ENCODE assay signal across 8 cellular contexts in genomic region chr18:21109936-21110666, GRCh38. TPM values are rescaled to one million over a fixed set of nuclear protein-coding genes. Genes with fewer than 3 reads are reported as not detected.
DNase-seq lines count a peak whose midpoint lies in the region; ATAC-seq and TF ChIP-seq lines count a peak whose summit lies in the region.

No MANE protein-coding gene starts in this region.

- H3K4me3 ChIP-seq in Caco-2 (ENCODE audit: low read depth, low read length) (peak overlapping the region; percentile 90), neuron (ENCODE audit: low read length) (peak overlapping the region; percentile 98)

- H3K9me3 Mint-ChIP-seq in Caco-2 (ENCODE audit: unreplicated experiment) = no peaks in the 10 kb centered on the region
- no peaks in the 10 kb centered on the region for H3K9me3 Mint-ChIP-seq in dendritic cell treated with granulocyte-macrophage colony-stimulating factor and Interleukin-4, amounts not matched to agents 40 ng/mL and 50 ng/mL, for 4 days

- POLR2A ChIA-PET in Caco-2 (lab: Charles Lee) = no interaction called here

- H2AFZ ChIP-seq in neuron (ENCODE audit: low read depth, low read length) = no peak overlapping the region

- H3K27me3 ChIP-seq in Caco-2 (replicated peaks; ENCODE audit: control insufficient read depth, insufficient read depth, low read length) (no peaks in the 10 kb centered on the region), neuron (ENCODE audit: insufficient read depth, low read length) (no peaks in the 10 kb centered on the region)

- no peak overlapping the region for H3K4me3 Mint-ChIP-seq in Caco-2 (ENCODE audit: unreplicated experiment)
- H3K4me3 Mint-ChIP-seq in dendritic cell treated with granulocyte-macrophage colony-stimulating factor and Interleukin-4, amounts not matched to agents 40 ng/mL and 50 ng/mL, for 4 days = peak overlapping the region; percentile 99

- H3K36me3 ChIP-seq in Caco-2 (ENCODE audit: control insufficient read depth, insufficient read depth, low read length) (no peaks in the 10 kb centered on the region), KOPT-K1 (ENCODE audit: insufficient read depth, low read length) (no peaks in the 10 kb centered on the region), neuron (ENCODE audit: insufficient read depth, low read length) (no peaks in the 10 kb centered on the region)

- H3K27ac ChIP-seq in KOPT-K1 (ENCODE audit: low read depth, low read length, poor library complexity, severe bottlenecking) = peak overlapping the region; percentile 98

- intact Hi-C loops in Caco-2 (cut with micrococcal nuclease; ENCODE audit: unreplicated experiment) = loop anchor here (5.0 to 10.0 kb wide), 4 partner anchors 38 to 135 kb away; no protein-coding TSS in a partner anchor
- intact Hi-C loops in dendritic cell treated with granulocyte-macrophage colony-stimulating factor and Interleukin-4, amounts not matched to agents 40 ng/mL and 50 ng/mL, for 4 days (cut with micrococcal nuclease) = loop anchor here (5.0 kb wide), 3 partner anchors 43 to 502 kb away; partner anchors contain the start of gene SNRPD1

- CTCF ChIA-PET in Caco-2 (lab: Charles Lee) = no interaction called here

- H3K27ac Mint-ChIP-seq in Caco-2 (ENCODE audit: unreplicated experiment) = peak overlapping the region; percentile 79
- peak overlapping the region; percentile 100 for H3K27ac Mint-ChIP-seq in dendritic cell treated with granulocyte-macrophage colony-stimulating factor and Interleukin-4, amounts not matched to agents 40 ng/mL and 50 ng/mL, for 4 days

- TF ChIP-seq CTCF in Caco-2 (IDR thresholded peaks at IDR 0.05; ENCODE audit: insufficient read depth in 1 of 2, low read depth in 1 of 2, low read length in 1 of 2, severe bottlenecking in 1 of 2, unreplicated experiment in 1 of 2) = no peak

- H3K27me3 Mint-ChIP-seq in Caco-2 (ENCODE audit: insufficient read depth, unreplicated experiment) = no peaks in the 10 kb centered on the region
- H3K27me3 Mint-ChIP-seq in dendritic cell treated with granulocyte-macrophage colony-stimulating factor and Interleukin-4, amounts not matched to agents 40 ng/mL and 50 ng/mL, for 4 days = no peaks in the 10 kb centered on the region

- TSS peak; percentile 26 for BruUV-seq in Caco-2 (replicated peaks; lab: Mats Ljungman, UMichigan)

- H3K9me3 ChIP-seq in Caco-2 = no peaks in the 10 kb centered on the region
- no peaks in the 10 kb centered on the region for H3K9me3 ChIP-seq in KOPT-K1 (ENCODE audit: insufficient read depth, low read length, poor library complexity, severe bottlenecking)
- no peaks in the 10 kb centered on the region for H3K9me3 ChIP-seq in neuron (ENCODE audit: low read length)

- DNase-seq in Caco-2 = no peak
- DNase-seq in islet precursor cell = no peak
- DNase-seq in DMS79 (lab: John Stamatoyannopoulos, UW) = no peak

- no peaks in the 10 kb centered on the region for H3K36me3 Mint-ChIP-seq in Caco-2 (ENCODE audit: insufficient read depth, unreplicated experiment)
- peaks cover 21% of the 10 kb centered on the region for H3K36me3 Mint-ChIP-seq in dendritic cell treated with granulocyte-macrophage colony-stimulating factor and Interleukin-4, amounts not matched to agents 40 ng/mL and 50 ng/mL, for 4 days (ENCODE audit: low read depth)

- H3K4me1 ChIP-seq in Caco-2 (peaks cover 7% of the 10 kb centered on the region; the same call in 1 of the 2 replicates), neuron (ENCODE audit: insufficient read depth, low read length) (peaks cover 18% of the 10 kb centered on the region)

- ATAC-seq in HG03175 (IDR thresholded peaks at IDR 0.05; ENCODE audit: unreplicated experiment) (no peak), GM19351 (IDR thresholded peaks at IDR 0.05; ENCODE audit: unreplicated experiment) (no peak)

- peaks cover 10% of the 10 kb centered on the region for H3K4me1 Mint-ChIP-seq in Caco-2 (ENCODE audit: low read depth, unreplicated experiment)
- peaks cover 15% of the 10 kb centered on the region for H3K4me1 Mint-ChIP-seq in dendritic cell treated with granulocyte-macrophage colony-stimulating factor and Interleukin-4, amounts not matched to agents 40 ng/mL and 50 ng/mL, for 4 days (ENCODE audit: low read depth)

RNA-seq across cellular contexts. Expression of gene ROCK1, which starts 1.5 kb away (rescaled TPM):
- total RNA-seq in Caco-2 (2022) = 50.3 and 51.3 TPM in 2 replicates
